ENCODE assay signal across 23 cellular contexts in genomic region chr2:9498210-9498609, GRCh38. TPM values are rescaled to one million over a fixed set of nuclear protein-coding genes. Genes with fewer than 3 reads are reported as not detected.
A peak's percentile ranks its signal among the peaks of the same experiment; 100 is the strongest.
DNase-seq lines count a peak whose midpoint lies in the region; ATAC-seq, FAIRE-seq and TF ChIP-seq lines count a peak whose summit lies in the region.
"Had no signal": no experiment of that assay in that cellular context is flagged by ENCODE, and none has a peak within 500 bp of the region (broad histone marks: within the 10 kb centered on the region; RNA-seq: fewer than 3 reads in every experiment).

No MANE protein-coding gene starts in this region.

- in situ Hi-C loops in GM23248 (cut with MboI): no loop called here

- no peak overlapping the region for H2AFZ ChIP-seq in GM23248
- H2AFZ ChIP-seq: GM23338 had no signal

- peak; percentile 43 for DNase-seq in GM23248
- DNase-seq in activated CD8-positive, alpha-beta T cell treated with anti-CD3 and anti-CD28 coated beads for 36 hours: no peak
- DNase-seq in fibroblast of the aortic adventitia (ENCODE audit: low read depth): peak; percentile 25
- peak; percentile 16 for DNase-seq in renal cortical epithelial cell (ENCODE audit: low read depth)
- DNase-seq in activated T-helper 2 cell treated with anti-CD3 and anti-CD28 coated beads, Interferon-gamma antibody, Interleukin-2, Interleukin-4, amounts not matched to agents 10 μg/mL and 5 μg/mL and 100 μg/mL, durations not matched to agents 14 hours and 24 hours and 36 hours (ENCODE audit: low spot score): no peak
- DNase-seq in GM12892 (ENCODE audit: insufficient read length): no peak
- DNase-seq: activated CD4-positive, alpha-beta T cell treated with anti-CD3 and anti-CD28 coated beads for 48 hours; activated T-cell treated with anti-CD3 and anti-CD28 coated beads for 4 hours; dorsolateral prefrontal cortex; erythroblast; left ventricle myocardium inferior; NCI-H1105; NCI-H2107; NCI-H524; ovary; stimulated activated CD4-positive, alpha-beta T cell treated with anti-CD3 and anti-CD28 coated beads, Interleukin-1b, Interleukin-23, amount 100 ng/mL, for 48 hours; stimulated activated naive CD4-positive, alpha-beta T cell treated with Interleukin-2 at 50 U/mL for 16 hours; upper lobe of left lung had no signal

- H3K9ac ChIP-seq in GM23248: no peak overlapping the region

- no peak overlapping the region for H3K4me3 Mint-ChIP-seq in activated CD8-positive, alpha-beta T cell treated with anti-CD3 and anti-CD28 coated beads for 36 hours
- no peak overlapping the region for H3K4me3 Mint-ChIP-seq in activated T-helper 2 cell treated with anti-CD3 and anti-CD28 coated beads, Interferon-gamma antibody, Interleukin-2, Interleukin-4, amounts not matched to agents 10 μg/mL and 5 μg/mL and 100 μg/mL, durations not matched to agents 14 hours and 24 hours and 36 hours (ENCODE audit: low read depth)
- H3K4me3 Mint-ChIP-seq: activated naive CD4-positive, alpha-beta T cell treated with anti-CD3 and anti-CD28 coated beads, Interleukin-2, amount 50 U/mL, for 24 hours; GM23338 had no signal

- H3K27ac Mint-ChIP-seq in activated CD8-positive, alpha-beta T cell treated with anti-CD3 and anti-CD28 coated beads for 36 hours: peak overlapping the region; percentile 7
- no peak overlapping the region for H3K27ac Mint-ChIP-seq in activated T-helper 2 cell treated with anti-CD3 and anti-CD28 coated beads, Interferon-gamma antibody, Interleukin-2, Interleukin-4, amounts not matched to agents 10 μg/mL and 5 μg/mL and 100 μg/mL, durations not matched to agents 14 hours and 24 hours and 36 hours
- H3K27ac Mint-ChIP-seq: activated naive CD4-positive, alpha-beta T cell treated with anti-CD3 and anti-CD28 coated beads, Interleukin-2, amount 50 U/mL, for 24 hours; GM23338 had no signal

- peak overlapping the region; percentile 14 for H3K27ac ChIP-seq in GM23248
- H3K27ac ChIP-seq: left ventricle myocardium inferior, ovary, upper lobe of left lung had no signal

- intact Hi-C loops in activated CD8-positive, alpha-beta T cell treated with anti-CD3 and anti-CD28 coated beads for 36 hours (cut with micrococcal nuclease): no loop called here
- intact Hi-C loops in activated T-helper 2 cell treated with anti-CD3 and anti-CD28 coated beads, Interferon-gamma antibody, Interleukin-2, Interleukin-4, amounts not matched to agents 10 μg/mL and 5 μg/mL and 100 μg/mL, durations not matched to agents 14 hours and 24 hours and 36 hours (cut with micrococcal nuclease): no loop called here

- peaks cover 37% of the 10 kb centered on the region for H3K36me3 Mint-ChIP-seq in activated CD8-positive, alpha-beta T cell treated with anti-CD3 and anti-CD28 coated beads for 36 hours (ENCODE audit: low read depth)
- H3K36me3 Mint-ChIP-seq in activated T-helper 2 cell treated with anti-CD3 and anti-CD28 coated beads, Interferon-gamma antibody, Interleukin-2, Interleukin-4, amounts not matched to agents 10 μg/mL and 5 μg/mL and 100 μg/mL, durations not matched to agents 14 hours and 24 hours and 36 hours (ENCODE audit: low read depth): peaks cover 70% of the 10 kb centered on the region

- H3K4me2 ChIP-seq in GM23248 (ENCODE audit: unreplicated experiment): peak overlapping the region; percentile 62
- H3K4me2 ChIP-seq: GM23338 had no signal

- H3K79me2 ChIP-seq in GM23248 (ENCODE audit: insufficient read depth): peaks cover 24% of the 10 kb centered on the region; the same call in 1 of the 2 replicates

- no peak for ATAC-seq in activated CD8-positive, alpha-beta T cell treated with anti-CD3 and anti-CD28 coated beads for 36 hours
- ATAC-seq in GM21576 (IDR thresholded peaks at IDR 0.05; ENCODE audit: unreplicated experiment): no peak
- ATAC-seq: GM23338 had no signal

- peaks cover 13% of the 10 kb centered on the region for H3K4me1 ChIP-seq in GM23248 (ENCODE audit: insufficient read depth)

- POLR2A ChIA-PET in activated CD8-positive, alpha-beta T cell treated with anti-CD3 and anti-CD28 coated beads for 36 hours (lab: Charles Lee): interaction anchor here (0.7 to 1.4 kb wide), 2 partner anchors 8 to 1619 kb away, joined by 3 to 4 read pairs; no protein-coding TSS in a partner anchor

- H3K4me1 Mint-ChIP-seq in activated CD8-positive, alpha-beta T cell treated with anti-CD3 and anti-CD28 coated beads for 36 hours (ENCODE audit: low read depth): peaks cover 24% of the 10 kb centered on the region
- H3K4me1 Mint-ChIP-seq in activated T-helper 2 cell treated with anti-CD3 and anti-CD28 coated beads, Interferon-gamma antibody, Interleukin-2, Interleukin-4, amounts not matched to agents 10 μg/mL and 5 μg/mL and 100 μg/mL, durations not matched to agents 14 hours and 24 hours and 36 hours (ENCODE audit: low read depth): peaks cover 16% of the 10 kb centered on the region

- H4K20me1 ChIP-seq in GM23248 (ENCODE audit: insufficient read depth): no peaks in the 10 kb centered on the region

- WGBS in GM23248 (ENCODE audit: low coverage in 1 of 2, low lambda C conversion rate in 2 of 2, missing lambda C conversion rate in 2 of 2), 2 experiments: 57 to 64% methylated on average over 1 of the region's 1 CpG

- peaks cover 44% of the 10 kb centered on the region for H3K36me3 ChIP-seq in GM23248 (ENCODE audit: low read depth)
- H3K36me3 ChIP-seq: ovary had no signal

- no peaks in the 10 kb centered on the region for H3K9me3 Mint-ChIP-seq in activated CD8-positive, alpha-beta T cell treated with anti-CD3 and anti-CD28 coated beads for 36 hours
- H3K9me3 Mint-ChIP-seq in activated T-helper 2 cell treated with anti-CD3 and anti-CD28 coated beads, Interferon-gamma antibody, Interleukin-2, Interleukin-4, amounts not matched to agents 10 μg/mL and 5 μg/mL and 100 μg/mL, durations not matched to agents 14 hours and 24 hours and 36 hours: no peaks in the 10 kb centered on the region
- H3K9me3 Mint-ChIP-seq: activated naive CD4-positive, alpha-beta T cell treated with anti-CD3 and anti-CD28 coated beads, Interleukin-2, amount 50 U/mL, for 24 hours; GM23338 had no signal

- H3K27me3 ChIP-seq in GM23248 (replicated peaks; ENCODE audit: insufficient read depth): no peaks in the 10 kb centered on the region
- H3K27me3 ChIP-seq: dorsolateral prefrontal cortex, ovary, upper lobe of left lung had no signal

- H3K27me3 Mint-ChIP-seq in activated CD8-positive, alpha-beta T cell treated with anti-CD3 and anti-CD28 coated beads for 36 hours: no peaks in the 10 kb centered on the region
- H3K27me3 Mint-ChIP-seq in activated T-helper 2 cell treated with anti-CD3 and anti-CD28 coated beads, Interferon-gamma antibody, Interleukin-2, Interleukin-4, amounts not matched to agents 10 μg/mL and 5 μg/mL and 100 μg/mL, durations not matched to agents 14 hours and 24 hours and 36 hours (ENCODE audit: low read depth): no peaks in the 10 kb centered on the region
- H3K27me3 Mint-ChIP-seq: activated naive CD4-positive, alpha-beta T cell treated with anti-CD3 and anti-CD28 coated beads, Interleukin-2, amount 50 U/mL, for 24 hours had no signal

- H3K4me3 ChIP-seq in GM23248: no peak overlapping the region
- no peak overlapping the region for H3K4me3 ChIP-seq in fibroblast of the aortic adventitia (ENCODE audit: low read depth, low read length)
- H3K4me3 ChIP-seq: dorsolateral prefrontal cortex, GM23338, left ventricle myocardium inferior, ovary, upper lobe of left lung had no signal

- no peak for FAIRE-seq in GM12892 (lab: Jason Lieb, UNC)
- FAIRE-seq: D721Med, TTC549 had no signal

- CTCF ChIA-PET in activated CD8-positive, alpha-beta T cell treated with anti-CD3 and anti-CD28 coated beads for 36 hours (lab: Charles Lee): no interaction called here

- H3K9me3 ChIP-seq in GM23248 (ENCODE audit: low read depth): no peaks in the 10 kb centered on the region
- H3K9me3 ChIP-seq: left ventricle myocardium inferior, ovary, upper lobe of left lung had no signal

- peaks cover 14% of the 10 kb centered on the region for H3F3A ChIP-seq in GM23248 (ENCODE audit: insufficient read depth)

- TF ChIP-seq POLR2A in GM12892 (IDR thresholded peaks at IDR 0.05; ENCODE audit: low read depth, low read length): no peak

- no peaks in the 10 kb centered on the region for H3K9me2 ChIP-seq in GM23248 (ENCODE audit: insufficient read depth)

- TF ChIP-seq CTCF in activated CD8-positive, alpha-beta T cell treated with anti-CD3 and anti-CD28 coated beads for 36 hours (IDR thresholded peaks at IDR 0.05): no peak
- no peak for TF ChIP-seq CTCF in fibroblast of the aortic adventitia (IDR thresholded peaks at IDR 0.05; ENCODE audit: insufficient read depth, low read length)

RNA-seq across cellular contexts. Expression of gene IAH1, which starts 23.9 kb away (rescaled TPM):
- 62.9 and 81.5 TPM in 2 replicates for total RNA-seq in GM23248 (2014; rRNA removed; shearing (Covaris generic))
- polyA plus RNA-seq in GM23248 (2016; fragmentation: Nextera tagmentation; extraction: Ambion mirVana): 133 and 135 TPM in 2 replicates
- 10 to 100 TPM; 64.9 to 67.3 TPM for total RNA-seq in activated CD8-positive, alpha-beta T cell treated with anti-CD3 and anti-CD28 coated beads for 36 hours
- total RNA-seq in fibroblast of the aortic adventitia (ENCODE audit: low replicate concordance): 30.7 and 51.7 TPM in 2 replicates
- total RNA-seq in renal cortical epithelial cell: 47.7 and 86.1 TPM in 2 replicates
- total RNA-seq in activated T-helper 2 cell treated with anti-CD3 and anti-CD28 coated beads, Interferon-gamma antibody, Interleukin-2, Interleukin-4, amounts not matched to agents 10 μg/mL and 5 μg/mL and 100 μg/mL, durations not matched to agents 14 hours and 24 hours and 36 hours: 82.0 and 82.4 TPM in 2 replicates
- polyA plus RNA-seq in GM12892 (2012; ENCODE audit: missing spikeins): 81.6 TPM

RNA-seq across cellular contexts. Expression of gene ADAM17, which starts 57.4 kb away (rescaled TPM):
- 25.4 and 31.8 TPM in 2 replicates for total RNA-seq in GM23248 (2014; rRNA removed; shearing (Covaris generic))
- 19.8 and 20.9 TPM in 2 replicates for polyA plus RNA-seq in GM23248 (2016; fragmentation: Nextera tagmentation; extraction: Ambion mirVana)
- total RNA-seq in activated CD8-positive, alpha-beta T cell treated with anti-CD3 and anti-CD28 coated beads for 36 hours: 10 to 100 TPM; 14.2 to 15.9 TPM
- total RNA-seq in fibroblast of the aortic adventitia (ENCODE audit: low replicate concordance) (40.1 and 108 TPM in 2 replicates), renal cortical epithelial cell (67.6 and 71.5 TPM in 2 replicates)
- total RNA-seq in activated T-helper 2 cell treated with anti-CD3 and anti-CD28 coated beads, Interferon-gamma antibody, Interleukin-2, Interleukin-4, amounts not matched to agents 10 μg/mL and 5 μg/mL and 100 μg/mL, durations not matched to agents 14 hours and 24 hours and 36 hours: 23.3 and 25.0 TPM in 2 replicates
- polyA plus RNA-seq in GM12892 (2012; ENCODE audit: missing spikeins): 10.7 TPM

Comparison
In these comparisons a context has a peak if more than half of its experiments do, and no peak if none do; other contexts are left out.
1. DNase-seq: peak in GM23248 (single experiment), fibroblast of the aortic adventitia (single experiment) and renal cortical epithelial cell (single experiment); none in activated CD8-positive, alpha-beta T cell treated with anti-CD3 and anti-CD28 coated beads for 36 hours (single experiment), activated T-helper 2 cell treated with anti-CD3 and anti-CD28 coated beads, Interferon-gamma antibody, Interleukin-2, Interleukin-4, amounts not matched to agents 10 μg/mL and 5 μg/mL and 100 μg/mL, durations not matched to agents 14 hours and 24 hours and 36 hours (single experiment) and GM12892 (single experiment).